ENCODE assay signal across 23 cellular contexts in genomic region chr5:33205727-33206410, GRCh38.
DNase-seq lines count a peak whose midpoint lies in the region; ATAC-seq and TF ChIP-seq lines count a peak whose summit lies in the region.
"Had no signal": no experiment of that assay in that cellular context is flagged by ENCODE, and none has a peak within 500 bp of the region (broad histone marks: within the 10 kb centered on the region; RNA-seq: fewer than 3 reads in every experiment).

No MANE protein-coding gene starts in this region.

- H3K9me3 ChIP-seq in right lobe of liver (no peaks in the 10 kb centered on the region), thyroid gland (no peaks in the 10 kb centered on the region)
- H3K9me3 ChIP-seq: upper lobe of right lung had no signal

- WGBS in right lobe of liver (ENCODE audit: insufficient coverage, low coverage, low lambda C conversion rate, missing lambda C conversion rate): 29% methylated on average over 1 of the region's 1 CpG
- 15 to 24% methylated on average over 1 of the region's 1 CpG for WGBS in thyroid gland, 2 donors

- H3K9me3 Mint-ChIP-seq in activated T-helper 1 cell treated with anti-CD3 and anti-CD28 coated beads, Interleukin-12 subunit alpha, Interleukin-12 subunit beta, Interleukin-2, Interleukin-4 antibody, amounts not matched to agents 30 ng/mL and 10 ng/mL and 1 ng/mL, durations not matched to agents 14 hours and 24 hours and 36 hours: no peaks in the 10 kb centered on the region
- H3K9me3 Mint-ChIP-seq: activated CD4-positive, alpha-beta T cell treated with anti-CD3 and anti-CD28 coated beads, Interleukin-2, amount 10 ng/mL, durations not matched to agents 7 days and 5 days; activated naive CD4-positive, alpha-beta T cell treated with anti-CD3 and anti-CD28 coated beads for 36 hours had no signal

- no peaks in the 10 kb centered on the region for H3K4me1 Mint-ChIP-seq in activated T-helper 1 cell treated with anti-CD3 and anti-CD28 coated beads, Interleukin-12 subunit alpha, Interleukin-12 subunit beta, Interleukin-2, Interleukin-4 antibody, amounts not matched to agents 30 ng/mL and 10 ng/mL and 1 ng/mL, durations not matched to agents 14 hours and 24 hours and 36 hours (ENCODE audit: low read depth)
- H3K4me1 Mint-ChIP-seq: activated CD4-positive, alpha-beta T cell treated with anti-CD3 and anti-CD28 coated beads, Interleukin-2, amount 10 ng/mL, durations not matched to agents 7 days and 5 days; CD14-positive monocyte; mesothelial cell of epicardium; natural killer cell; stimulated activated effector memory CD8-positive, alpha-beta T cell treated with anti-CD3 and anti-CD28 coated beads, Interleukin-12 subunit alpha, Interleukin-12 subunit beta, amount 100 ng/mL, for 72 hours had no signal

- DNase-seq in LHCN-M2 (ENCODE audit: low read depth) (peak; percentile 42), fibroblast of mammary gland (ENCODE audit: low read depth) (peak; percentile 18), right lobe of liver (no peak), thyroid gland (peak; percentile 24 to 40), CD1c-positive myeloid dendritic cell (ENCODE audit: extremely low spot score) (no peak)
- no peak for DNase-seq in activated T-helper 1 cell treated with anti-CD3 and anti-CD28 coated beads, Interleukin-12 subunit alpha, Interleukin-12 subunit beta, Interleukin-2, Interleukin-4 antibody, amounts not matched to agents 30 ng/mL and 10 ng/mL and 1 ng/mL, durations not matched to agents 14 hours and 24 hours and 36 hours (ENCODE audit: low spot score)
- DNase-seq: activated CD4-positive, alpha-beta T cell treated with anti-CD3 and anti-CD28 coated beads, Interleukin-2, amount 10 ng/mL, durations not matched to agents 7 days and 5 days; activated naive CD4-positive, alpha-beta T cell treated with anti-CD3 and anti-CD28 coated beads for 36 hours; amniotic stem cell; brain microvascular endothelial cell; Calu3; DMS79 treated with DMSO at 0.1 percent for 48 hours; effector CD4-positive, alpha-beta T cell; natural killer cell; NCI-H510A; retina; stimulated activated CD4-positive, alpha-beta T cell treated with anti-CD3 and anti-CD28 coated beads, Interleukin-4, amount 100 ng/mL, for 24 hours; T-helper 9 cell; upper lobe of right lung had no signal

- H3K27me3 Mint-ChIP-seq in activated T-helper 1 cell treated with anti-CD3 and anti-CD28 coated beads, Interleukin-12 subunit alpha, Interleukin-12 subunit beta, Interleukin-2, Interleukin-4 antibody, amounts not matched to agents 30 ng/mL and 10 ng/mL and 1 ng/mL, durations not matched to agents 14 hours and 24 hours and 36 hours (ENCODE audit: insufficient read depth): no peaks in the 10 kb centered on the region
- H3K27me3 Mint-ChIP-seq: activated CD4-positive, alpha-beta T cell treated with anti-CD3 and anti-CD28 coated beads, Interleukin-2, amount 10 ng/mL, durations not matched to agents 7 days and 5 days had no signal

- TF ChIP-seq CTCF in fibroblast of mammary gland (conservative IDR thresholded peaks at IDR 0.05; ENCODE audit: control insufficient read depth, insufficient read depth, low read depth, low read length) (no peak), right lobe of liver (IDR thresholded peaks at IDR 0.05) (no peak), thyroid gland (IDR thresholded peaks at IDR 0.05) (no peak)

- TF ChIP-seq POLR2A in right lobe of liver (IDR thresholded peaks at IDR 0.05) (no peak), thyroid gland (IDR thresholded peaks at IDR 0.05) (no peak)

- no peak overlapping the region for H3K4me3 ChIP-seq in fibroblast of mammary gland (ENCODE audit: control insufficient read depth, low read depth, low read length)
- no peak overlapping the region for H3K4me3 ChIP-seq in right lobe of liver
- no peak overlapping the region for H3K4me3 ChIP-seq in thyroid gland (replicated peaks in 1 of 3)
- H3K4me3 ChIP-seq: upper lobe of right lung had no signal

- H3K27ac Mint-ChIP-seq in activated T-helper 1 cell treated with anti-CD3 and anti-CD28 coated beads, Interleukin-12 subunit alpha, Interleukin-12 subunit beta, Interleukin-2, Interleukin-4 antibody, amounts not matched to agents 30 ng/mL and 10 ng/mL and 1 ng/mL, durations not matched to agents 14 hours and 24 hours and 36 hours: no peak overlapping the region
- H3K27ac Mint-ChIP-seq: activated CD4-positive, alpha-beta T cell treated with anti-CD3 and anti-CD28 coated beads, Interleukin-2, amount 10 ng/mL, durations not matched to agents 7 days and 5 days; activated naive CD4-positive, alpha-beta T cell treated with anti-CD3 and anti-CD28 coated beads for 36 hours; CD14-positive monocyte; mesothelial cell of epicardium; natural killer cell; stimulated activated effector memory CD8-positive, alpha-beta T cell treated with anti-CD3 and anti-CD28 coated beads, Interleukin-12 subunit alpha, Interleukin-12 subunit beta, amount 100 ng/mL, for 72 hours had no signal

- no peaks in the 10 kb centered on the region for H3K27me3 ChIP-seq in right lobe of liver
- no peaks in the 10 kb centered on the region for H3K27me3 ChIP-seq in thyroid gland
- H3K27me3 ChIP-seq: brain microvascular endothelial cell, upper lobe of right lung had no signal

- intact Hi-C loops in right lobe of liver (cut with DNase I) (no loop called here), thyroid gland (cut with DNase I) (no loop called here)
- intact Hi-C loops in activated T-helper 1 cell treated with anti-CD3 and anti-CD28 coated beads, Interleukin-12 subunit alpha, Interleukin-12 subunit beta, Interleukin-2, Interleukin-4 antibody, amounts not matched to agents 30 ng/mL and 10 ng/mL and 1 ng/mL, durations not matched to agents 14 hours and 24 hours and 36 hours (cut with micrococcal nuclease): no loop called here

- H3K36me3 ChIP-seq in right lobe of liver (no peaks in the 10 kb centered on the region), thyroid gland (no peaks in the 10 kb centered on the region)
- H3K36me3 ChIP-seq: brain microvascular endothelial cell, upper lobe of right lung had no signal

- H3K36me3 Mint-ChIP-seq in activated T-helper 1 cell treated with anti-CD3 and anti-CD28 coated beads, Interleukin-12 subunit alpha, Interleukin-12 subunit beta, Interleukin-2, Interleukin-4 antibody, amounts not matched to agents 30 ng/mL and 10 ng/mL and 1 ng/mL, durations not matched to agents 14 hours and 24 hours and 36 hours (ENCODE audit: low read depth): no peaks in the 10 kb centered on the region
- H3K36me3 Mint-ChIP-seq: CD14-positive monocyte; mesothelial cell of epicardium; natural killer cell; stimulated activated effector memory CD8-positive, alpha-beta T cell treated with anti-CD3 and anti-CD28 coated beads, Interleukin-12 subunit alpha, Interleukin-12 subunit beta, amount 100 ng/mL, for 72 hours had no signal

- H3K4me1 ChIP-seq in right lobe of liver: peaks cover 0 to 37% (median 11%) of the 10 kb centered on the region in 4 donors
- peaks cover 7 to 16% of the 10 kb centered on the region in 2 donors for H3K4me1 ChIP-seq in thyroid gland

- H3K27ac ChIP-seq in right lobe of liver: peak overlapping the region; percentile 27 to 76 (median 59)
- H3K27ac ChIP-seq in thyroid gland: peak overlapping the region; percentile 0 to 54 (median 32)
- H3K27ac ChIP-seq: brain microvascular endothelial cell, upper lobe of right lung had no signal

- no peak overlapping the region for H3K4me3 Mint-ChIP-seq in activated T-helper 1 cell treated with anti-CD3 and anti-CD28 coated beads, Interleukin-12 subunit alpha, Interleukin-12 subunit beta, Interleukin-2, Interleukin-4 antibody, amounts not matched to agents 30 ng/mL and 10 ng/mL and 1 ng/mL, durations not matched to agents 14 hours and 24 hours and 36 hours
- H3K4me3 Mint-ChIP-seq: activated CD4-positive, alpha-beta T cell treated with anti-CD3 and anti-CD28 coated beads, Interleukin-2, amount 10 ng/mL, durations not matched to agents 7 days and 5 days; activated naive CD4-positive, alpha-beta T cell treated with anti-CD3 and anti-CD28 coated beads for 36 hours; CD14-positive monocyte; mesothelial cell of epicardium; natural killer cell; stimulated activated effector memory CD8-positive, alpha-beta T cell treated with anti-CD3 and anti-CD28 coated beads, Interleukin-12 subunit alpha, Interleukin-12 subunit beta, amount 100 ng/mL, for 72 hours had no signal

- ATAC-seq in right lobe of liver (peak; percentile 73 to 79 (median 76)), HG02571 (IDR thresholded peaks at IDR 0.05; ENCODE audit: unreplicated experiment) (no peak)
- ATAC-seq: natural killer cell; stimulated activated effector memory CD8-positive, alpha-beta T cell treated with anti-CD3 and anti-CD28 coated beads, Interleukin-12 subunit alpha, Interleukin-12 subunit beta, amount 100 ng/mL, for 72 hours; upper lobe of right lung had no signal

Comparison
In these comparisons a context has a peak if more than half of its experiments do, and no peak if none do; other contexts are left out.
1. DNase-seq: peak in LHCN-M2 (single experiment), fibroblast of mammary gland (single experiment) and thyroid gland (2 of 2); none in right lobe of liver (0 of 3), CD1c-positive myeloid dendritic cell (single experiment) and activated T-helper 1 cell treated with anti-CD3 and anti-CD28 coated beads, Interleukin-12 subunit alpha, Interleukin-12 subunit beta, Interleukin-2, Interleukin-4 antibody, amounts not matched to agents 30 ng/mL and 10 ng/mL and 1 ng/mL, durations not matched to agents 14 hours and 24 hours and 36 hours (single experiment).